8 cellular contexts compared by ENCODE assay signal in the genomic region with DNA sequence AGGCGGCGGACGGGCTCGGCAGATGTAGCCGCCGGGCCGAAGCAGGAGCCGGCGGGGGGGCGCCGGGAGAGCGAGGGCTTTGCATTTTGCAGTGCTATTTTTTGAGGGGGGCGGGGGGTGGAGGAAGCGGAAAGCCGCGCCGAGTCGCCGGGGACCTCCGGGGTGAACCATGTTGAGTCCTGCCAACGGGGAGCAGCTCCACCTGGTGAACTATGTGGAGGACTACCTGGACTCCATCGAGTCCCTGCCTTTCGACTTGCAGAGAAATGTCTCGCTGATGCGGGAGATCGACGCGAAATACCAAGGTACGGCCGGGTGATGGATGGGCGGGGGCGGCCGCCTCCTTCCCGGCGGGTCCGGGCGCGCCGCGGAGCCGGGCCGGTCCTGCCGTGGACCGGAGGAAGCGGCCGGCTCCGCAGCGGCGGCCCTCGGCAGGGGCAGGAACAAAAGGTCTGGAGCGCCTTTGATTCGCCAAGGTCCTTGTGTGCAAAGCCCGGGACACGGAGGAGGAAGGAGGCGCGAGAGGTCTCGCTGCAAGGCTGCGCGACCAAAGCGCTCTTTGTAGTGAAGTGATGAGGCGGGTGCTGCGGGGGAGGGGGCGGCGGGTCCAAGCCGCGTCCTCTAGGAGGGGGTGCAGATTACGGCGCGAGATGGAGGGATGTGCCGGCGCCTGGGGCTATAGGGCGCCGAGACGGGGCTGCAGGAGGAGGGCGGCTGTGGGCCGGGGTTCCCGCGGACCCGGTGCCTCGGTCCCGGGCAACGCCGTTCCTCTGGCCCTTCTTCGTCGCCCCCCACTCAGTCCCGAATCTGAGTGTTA.
DNase-seq lines count a peak whose midpoint lies in the region; ATAC-seq lines count a peak whose summit lies in the region.

No MANE protein-coding gene starts in this region.

- H3K36me3 Mint-ChIP-seq in memory B cell, result peaks cover 2% of the 10 kb centered on the region

- peak overlapping the region; percentile 95 for H3K27ac Mint-ChIP-seq in memory B cell

- H3K9me3 Mint-ChIP-seq in memory B cell, result no peaks in the 10 kb centered on the region

- peaks cover under 1 to 2% of the 10 kb centered on the region in 2 donors for H3K36me3 ChIP-seq in duodenal mucosa (ENCODE audit: control insufficient read depth in 1 of 2, insufficient read depth in 2 of 2, low read length in 2 of 2)

- peak overlapping the region; percentile 90 to 93 for H3K4me3 ChIP-seq in duodenal mucosa (ENCODE audit: low read depth in 1 of 2, low read length in 2 of 2)

- H3K9ac ChIP-seq in duodenal mucosa (ENCODE audit: low read depth in 1 of 2, low read length in 2 of 2), result peak overlapping the region; percentile 80 to 98

- no peaks in the 10 kb centered on the region for H3K27me3 Mint-ChIP-seq in memory B cell

- H3K4me3 Mint-ChIP-seq in memory B cell, result peak overlapping the region; percentile 97

- H3K27ac ChIP-seq in duodenal mucosa (ENCODE audit: low read depth, low read length), result peak overlapping the region; percentile 100

- DNase-seq in EH (ENCODE audit: low read depth) (peak; percentile 54), NAMALWA (ENCODE audit: low spot score) (peak; percentile 78), memory B cell (ENCODE audit: low spot score in 2 of 2) (peak; percentile 59 to 63)
- peak; percentile 62 to 71 for DNase-seq in activated CD4-positive, alpha-beta T cell treated with anti-CD3 and anti-CD28 coated beads, Interleukin-2, amount 50 U/mL, for 48 hours
- peak; percentile 38 for DNase-seq in stimulated activated CD8-positive, alpha-beta memory T cell treated with anti-CD3 and anti-CD28 coated beads, Interleukin-12 subunit alpha, Interleukin-12 subunit beta, amount 100 ng/mL, for 24 hours (ENCODE audit: extremely low read depth)

- H3K27me3 ChIP-seq in duodenal mucosa (ENCODE audit: control insufficient read depth in 1 of 2, insufficient read depth in 2 of 2, low read length in 2 of 2), result no peaks in the 10 kb centered on the region

- H3K9me3 ChIP-seq in duodenal mucosa (ENCODE audit: control insufficient read depth in 1 of 2, low read length in 2 of 2), result no peaks in the 10 kb centered on the region

- ATAC-seq in memory B cell (ENCODE audit: low read depth) (peak; percentile 7), GM18511 (IDR thresholded peaks at IDR 0.05; ENCODE audit: unreplicated experiment) (no peak), GM19467 (IDR thresholded peaks at IDR 0.05; ENCODE audit: unreplicated experiment) (no peak)

- peaks cover 22% of the 10 kb centered on the region for H3K4me1 Mint-ChIP-seq in memory B cell

- H3K4me1 ChIP-seq in duodenal mucosa (ENCODE audit: control insufficient read depth in 1 of 2, insufficient read depth in 2 of 2, low read length in 2 of 2), result peaks cover 10 to 18% of the 10 kb centered on the region in 2 donors
